Comparison of ENCODE assay signal across 7 cellular contexts in the genomic region with DNA sequence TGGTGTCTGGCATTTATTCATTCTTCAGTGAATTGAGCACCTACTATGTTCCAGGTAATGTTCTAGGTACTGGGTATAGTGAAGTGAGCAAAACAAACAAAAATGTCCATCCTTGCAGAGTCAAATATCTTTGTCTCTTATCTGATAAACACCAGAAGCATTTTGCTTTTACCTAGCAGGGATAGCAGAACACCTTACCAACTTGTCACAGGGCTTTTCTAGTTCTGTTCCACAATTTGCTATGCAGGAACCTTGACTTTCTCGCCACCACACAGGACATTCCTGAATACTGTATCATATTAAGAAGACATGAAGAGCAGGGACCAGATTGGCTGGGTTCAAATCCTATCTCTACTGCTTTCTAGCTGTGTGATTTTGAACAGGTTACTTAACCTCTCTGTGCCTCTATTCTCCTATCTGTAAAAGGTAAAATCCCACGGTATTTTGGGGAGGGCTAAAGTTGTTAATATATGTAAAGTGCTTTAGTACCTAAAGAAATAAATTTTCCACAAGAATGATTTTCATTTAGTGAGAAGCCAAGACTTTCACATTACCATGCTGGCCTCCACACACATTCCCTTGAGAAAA.
"Had no signal": no experiment of that assay in that cellular context is flagged by ENCODE, and none has a peak within 500 bp of the region (broad histone marks: within the 10 kb centered on the region; RNA-seq: fewer than 3 reads in every experiment).

No MANE protein-coding gene starts in this region.

- DNase-seq: GM23248, GOT3, H7, KG1 had no signal

- H3K27ac ChIP-seq: GM23248 had no signal

- FAIRE-seq: HTR-8/SVneo had no signal

- H3K4me3 Mint-ChIP-seq: IgD-negative memory B cell had no signal

- H3K4me1 Mint-ChIP-seq: IgD-negative memory B cell had no signal

- H3K4me1 ChIP-seq: HAP-1 had no signal

- H3K9me3 ChIP-seq: HAP-1 had no signal

- H3K27ac Mint-ChIP-seq: IgD-negative memory B cell had no signal

- H3K4me3 ChIP-seq: GM23248, HAP-1 had no signal

- H3K36me3 ChIP-seq: HAP-1 had no signal

- H3K36me3 Mint-ChIP-seq: IgD-negative memory B cell had no signal

- H3K9me3 Mint-ChIP-seq: IgD-negative memory B cell had no signal

- H3K9ac ChIP-seq: GM23248 had no signal
